10 cellular contexts compared by ENCODE assay signal in genomic region chr14:102507891-102508312, GRCh38. TPM values are rescaled to one million over a fixed set of nuclear protein-coding genes. Genes with fewer than 3 reads are reported as not detected.
DNase-seq lines count a peak whose midpoint lies in the region; ATAC-seq and TF ChIP-seq lines count a peak whose summit lies in the region.
"Had no signal": no experiment of that assay in that cellular context is flagged by ENCODE, and none has a peak within 500 bp of the region (broad histone marks: within the 10 kb centered on the region; RNA-seq: fewer than 3 reads in every experiment).

No MANE protein-coding gene starts in this region.

- no peaks in the 10 kb centered on the region for H3K9me2 ChIP-seq in PC-3 (replicated peaks; ENCODE audit: low read length)

- H3F3A ChIP-seq in PC-3 (ENCODE audit: low read length, unreplicated experiment) = no peaks in the 10 kb centered on the region

- peak overlapping the region; percentile 80 for H3K4me3 ChIP-seq in PC-3 (ENCODE audit: low read length)
- H3K4me3 ChIP-seq in esophagus squamous epithelium = peak overlapping the region in 3 of 4 donors; percentile 52 to 77 (median 61)
- H3K4me3 ChIP-seq in sigmoid colon = no peak overlapping the region

- no peak for TF ChIP-seq POLR2A in esophagus squamous epithelium (IDR thresholded peaks at IDR 0.05)
- no peak for TF ChIP-seq POLR2A in sigmoid colon (IDR thresholded peaks at IDR 0.05)

- CTCF ChIA-PET in activated CD4-positive, alpha-beta T cell treated with anti-CD3 and anti-CD28 coated beads for 36 hours (lab: Charles Lee) = interaction anchor here (0.8 to 1.3 kb wide), 3 partner anchors 8 to 203 kb away, joined by 3 to 9 read pairs (median 4); partner anchors contain the start of gene MOK
- CTCF ChIA-PET in PC-3 (lab: Charles Lee) = interaction anchor here (0.6 to 1.3 kb wide), 2 partner anchors 69 to 266 kb away, joined by 3 to 9 read pairs; no protein-coding TSS in a partner anchor

- H2AFZ ChIP-seq in PC-3 (ENCODE audit: low read length) = no peak overlapping the region

- no peaks in the 10 kb centered on the region for H3K27me3 Mint-ChIP-seq in activated CD4-positive, alpha-beta T cell treated with anti-CD3 and anti-CD28 coated beads for 36 hours

- H3K27ac Mint-ChIP-seq in activated CD4-positive, alpha-beta T cell treated with anti-CD3 and anti-CD28 coated beads for 36 hours = no peak overlapping the region

- peak overlapping the region; percentile 63 for H3K4me3 Mint-ChIP-seq in activated CD4-positive, alpha-beta T cell treated with anti-CD3 and anti-CD28 coated beads for 36 hours

- peaks cover 3% of the 10 kb centered on the region for H3K36me3 Mint-ChIP-seq in activated CD4-positive, alpha-beta T cell treated with anti-CD3 and anti-CD28 coated beads for 36 hours (ENCODE audit: low read depth)

- no peak for ATAC-seq in activated CD4-positive, alpha-beta T cell treated with anti-CD3 and anti-CD28 coated beads for 36 hours
- ATAC-seq in PC-3 = no peak
- ATAC-seq: Panc1 had no signal

- peaks cover 16% of the 10 kb centered on the region for H3K4me1 Mint-ChIP-seq in activated CD4-positive, alpha-beta T cell treated with anti-CD3 and anti-CD28 coated beads for 36 hours

- intact Hi-C loops in activated CD4-positive, alpha-beta T cell treated with anti-CD3 and anti-CD28 coated beads for 36 hours (cut with DNase I, micrococcal nuclease) = loop anchor here in 1 of 2 experiments (2.0 to 5.0 kb wide), 2 partner anchors 369 to 546 kb away; partner anchors contain the start of genes DYNC1H1 and WDR20
- intact Hi-C loops in PC-3 (cut with micrococcal nuclease) = loop anchor here (2.0 kb wide), 1 partner anchor 69 kb away; no protein-coding TSS in a partner anchor
- intact Hi-C loops in esophagus squamous epithelium (cut with DNase I) = loop anchor here (10.0 kb wide), 1 partner anchor 173 kb away; no protein-coding TSS in a partner anchor
- intact Hi-C loops in sigmoid colon (cut with DNase I) = no loop called here

- no peak overlapping the region for H3K9ac ChIP-seq in PC-3 (ENCODE audit: low read length)
- H3K9ac ChIP-seq: KMS-11 had no signal

- H3K36me3 ChIP-seq in PC-3 (ENCODE audit: low read depth, low read length) (no peaks in the 10 kb centered on the region), esophagus squamous epithelium (peaks cover 0 to 27% (median 0%) of the 10 kb centered on the region in 3 donors), sigmoid colon (peaks cover 5 to 18% (median 10%) of the 10 kb centered on the region in 4 donors)

- peak; percentile 45 for TF ChIP-seq CTCF in PC-3 (conservative IDR thresholded peaks at IDR 0.05; ENCODE audit: low read depth, low read length)
- TF ChIP-seq CTCF in esophagus squamous epithelium (IDR thresholded peaks at IDR 0.05) = peak in 2 of 6 experiments; percentile 20 to 53
- no peak for TF ChIP-seq CTCF in sigmoid colon (IDR thresholded peaks at IDR 0.05)

- WGBS in esophagus squamous epithelium, 2 donors = 82 to 91% methylated on average over 11 to 16 of the region's 16 CpGs
- WGBS in sigmoid colon, 2 donors = 82 to 84% methylated on average over 16 of the region's 16 CpGs

- peak overlapping the region; percentile 98 for H3K4me2 ChIP-seq in PC-3 (ENCODE audit: low read length)

- no peak for TF ChIP-seq EP300 in sigmoid colon (IDR thresholded peaks at IDR 0.05)

- no peaks in the 10 kb centered on the region for H3K9me3 Mint-ChIP-seq in activated CD4-positive, alpha-beta T cell treated with anti-CD3 and anti-CD28 coated beads for 36 hours (ENCODE audit: low read depth)

- H3K27me3 ChIP-seq in PC-3 (ENCODE audit: low read length) = no peaks in the 10 kb centered on the region
- no peaks in the 10 kb centered on the region for H3K27me3 ChIP-seq in esophagus squamous epithelium
- no peaks in the 10 kb centered on the region for H3K27me3 ChIP-seq in sigmoid colon

- H4K20me1 ChIP-seq in PC-3 (ENCODE audit: low read length) = no peaks in the 10 kb centered on the region

- H3K4me1 ChIP-seq in PC-3 (ENCODE audit: insufficient read depth, low read length) (peaks cover 32% of the 10 kb centered on the region), esophagus squamous epithelium (peaks cover 18 to 43% (median 23%) of the 10 kb centered on the region in 3 donors), sigmoid colon (peaks cover 0 to 19% (median 14%) of the 10 kb centered on the region in 4 donors)

- POLR2A ChIA-PET in activated CD4-positive, alpha-beta T cell treated with anti-CD3 and anti-CD28 coated beads for 36 hours (lab: Charles Lee) = interaction anchor here (0.9 to 1.1 kb wide), 2 partner anchors 17 to 143 kb away, joined by 3 to 4 read pairs; no protein-coding TSS in a partner anchor
- POLR2A ChIA-PET in PC-3 (lab: Charles Lee; ENCODE audit: unreplicated experiment) = interaction anchor here (0.5 to 0.6 kb wide), 2 partner anchors 146 to 338 kb away, joined by 3 read pairs; no protein-coding TSS in a partner anchor

- H3K9me3 ChIP-seq in PC-3 (ENCODE audit: low read length) (no peaks in the 10 kb centered on the region), esophagus squamous epithelium (no peaks in the 10 kb centered on the region), sigmoid colon (no peaks in the 10 kb centered on the region)

- H3K79me2 ChIP-seq in PC-3 (ENCODE audit: low read length) = peaks cover 6% of the 10 kb centered on the region; the same call in 1 of the 2 replicates

- no peak for DNase-seq in activated CD4-positive, alpha-beta T cell treated with anti-CD3 and anti-CD28 coated beads for 36 hours
- no peak for DNase-seq in activated CD4-positive, alpha-beta T cell treated with anti-CD3 and anti-CD28 coated beads for 1 hour
- DNase-seq in PC-3 = no peak
- DNase-seq in esophagus squamous epithelium (lab: John Stamatoyannopoulos, UW) = no peak
- no peak for DNase-seq in sigmoid colon
- no peak for DNase-seq in AG20443 (ENCODE audit: low spot score)
- no peak for DNase-seq in cerebellar cortex (ENCODE audit: low spot score)
- no peak for DNase-seq in activated effector memory CD4-positive, alpha-beta T cell treated with anti-CD3 and anti-CD28 coated beads, Interleukin-2, amount 50 U/mL, for 16 hours

- H3K27ac ChIP-seq in PC-3 (ENCODE audit: low read length) (0 out of 2 replicates have a peak overlapping the region, but pooled peaks have one; percentile 3), esophagus squamous epithelium (peak overlapping the region; percentile 88 to 94 (median 92)), sigmoid colon (peak overlapping the region; percentile 88 to 92 (median 90))
- H3K27ac ChIP-seq: KMS-11 had no signal

- BruUV-seq in PC-3 (replicated peaks; lab: Mats Ljungman, UMichigan) = no TSS peak

RNA-seq across cellular contexts. Expression of gene ANKRD9, which starts 1.7 kb away (rescaled TPM):
- total RNA-seq in activated CD4-positive, alpha-beta T cell treated with anti-CD3 and anti-CD28 coated beads for 36 hours = 1 to 10 TPM; 4.8 to 9.3 TPM
- 52.6 and 87.6 TPM in 2 replicates for total RNA-seq in PC-3 (2014; rRNA removed)
- 10 to 100 TPM; 20.0 to 39.0 (median 30.2) TPM for total RNA-seq in esophagus squamous epithelium
- 10 to 100 TPM; 16.1 to 36.0 (median 23.4) TPM for total RNA-seq in sigmoid colon
- 10 to 100 TPM in 2 of 3 donors, 1 to 10 TPM in 1; 9.6 to 28.7 (median 16.4) TPM for polyA plus RNA-seq in sigmoid colon

Comparison
In these comparisons a context has a peak if more than half of its experiments do, and no peak if none do; other contexts are left out.
1. H3K27ac ChIP-seq: peak in every context shown above with its lines; median percentile 92 in esophagus squamous epithelium; 90 in sigmoid colon; 3 in PC-3.
2. H3K4me3 ChIP-seq: peak in PC-3 (single experiment) and esophagus squamous epithelium (3 of 4); none in sigmoid colon (0 of 4).